Comparison of ENCODE assay signal across 8 cellular contexts in genomic region chr3:9249273-9250192, GRCh38. TPM values are rescaled to one million over a fixed set of nuclear protein-coding genes. Genes with fewer than 3 reads are reported as not detected.
DNase-seq lines count a peak whose midpoint lies in the region; FAIRE-seq lines count a peak whose summit lies in the region.

Gene SRGAP3, minus strand, starts transcription at chr3:9249646. Its CDS starts 695 bp downstream, at chr3:9248951.

- H4K91ac ChIP-seq in neuronal stem cell (ENCODE audit: low read depth, low read length, poor library complexity), result no peak within 1 kb of the TSS

- peak within 1 kb of the TSS; percentile 96 for H3K9ac ChIP-seq in neuronal stem cell (ENCODE audit: low read depth, low read length, poor library complexity)
- H3K9ac ChIP-seq in subcutaneous abdominal adipose tissue (ENCODE audit: low read length in 5 of 5), result peak within 1 kb of the TSS in 4 of 5 donors; percentile 13 to 75 (median 40)

- peak within 1 kb of the TSS; percentile 54 for H3K4ac ChIP-seq in neuronal stem cell (ENCODE audit: low read length)

- H3K27ac ChIP-seq in neuronal stem cell (replicated peaks; ENCODE audit: low read length) (peak within 1 kb of the TSS; percentile 85), subcutaneous abdominal adipose tissue (ENCODE audit: low read depth, low read length) (no peak within 1 kb of the TSS)

- peak within 1 kb of the TSS; percentile 55 for H3K4me3 ChIP-seq in H7 (ENCODE audit: insufficient read depth, low read depth, low read length)
- H3K4me3 ChIP-seq in neuronal stem cell (ENCODE audit: low read length in 2 of 2), result peak within 1 kb of the TSS; percentile 78 to 90
- peak within 1 kb of the TSS; percentile 70 to 88 (median 76) for H3K4me3 ChIP-seq in subcutaneous abdominal adipose tissue (ENCODE audit: low read depth in 1 of 5, low read length in 5 of 5)

- WGBS in neuronal stem cell (ENCODE audit: extremely low coverage in 2 of 2, insufficient read length in 2 of 2, insufficient replicate concordance in 1 of 2), 2 donors, result no CpG with 5 or more reads among the region's 28 CpGs

- H3K18ac ChIP-seq in neuronal stem cell (ENCODE audit: low read length), result peak within 1 kb of the TSS; percentile 96

- H3K36me3 ChIP-seq in H7 (replicated peaks; ENCODE audit: control insufficient read depth, insufficient read depth, low read length) (no peaks in the 10 kb centered on the region), neuronal stem cell (replicated peaks in 1 of 2; ENCODE audit: control insufficient read depth in 2 of 2, insufficient read depth in 2 of 2, low read length in 2 of 2) (peaks cover 0 to 15% of the 10 kb centered on the region in 2 donors), subcutaneous abdominal adipose tissue (ENCODE audit: control insufficient read depth in 5 of 5, insufficient read depth in 5 of 5, low read length in 5 of 5) (no peaks in the 10 kb centered on the region)

- no peak within 1 kb of the TSS for H2AK5ac ChIP-seq in neuronal stem cell (ENCODE audit: low read depth, low read length)

- no peak for FAIRE-seq in frontal cortex (lab: Jason Lieb, UNC)

- H3K9me3 ChIP-seq in neuronal stem cell (replicated peaks in 1 of 2; ENCODE audit: control insufficient read depth in 2 of 2, insufficient read depth in 1 of 2, low read depth in 1 of 2, low read length in 2 of 2), result peaks cover 0 to 3% of the 10 kb centered on the region in 2 donors
- H3K9me3 ChIP-seq in subcutaneous abdominal adipose tissue (ENCODE audit: control insufficient read depth in 5 of 5, low read length in 5 of 5), result no peaks in the 10 kb centered on the region

- H3K79me1 ChIP-seq in neuronal stem cell (ENCODE audit: low read depth, low read length), result no peaks in the 10 kb centered on the region

- H2BK120ac ChIP-seq in neuronal stem cell (ENCODE audit: low read depth, low read length), result no peak within 1 kb of the TSS

- peak within 1 kb of the TSS; percentile 65 for H2BK15ac ChIP-seq in neuronal stem cell (ENCODE audit: low read length)

- peak within 1 kb of the TSS; percentile 22 for H3K23ac ChIP-seq in neuronal stem cell (ENCODE audit: low read depth, low read length, poor library complexity)

- H3K4me2 ChIP-seq in neuronal stem cell (ENCODE audit: insufficient read depth, low read length, poor library complexity, severe bottlenecking), result peak within 1 kb of the TSS; percentile 93

- H2AFZ ChIP-seq in neuronal stem cell (ENCODE audit: low read length), result peak within 1 kb of the TSS; percentile 66

- H3K14ac ChIP-seq in neuronal stem cell (ENCODE audit: low read length), result peak within 1 kb of the TSS; percentile 77

- peaks cover 2% of the 10 kb centered on the region; the same call in 1 of the 2 replicates for H3K27me3 ChIP-seq in H7 (ENCODE audit: control insufficient read depth, insufficient read depth, low read length)
- no peaks in the 10 kb centered on the region for H3K27me3 ChIP-seq in neuronal stem cell (ENCODE audit: control insufficient read depth in 3 of 3, insufficient read depth in 3 of 3, low read depth in 1 of 3, low read length in 3 of 3)
- peaks cover 0 to 8% (median 3%) of the 10 kb centered on the region in 5 donors for H3K27me3 ChIP-seq in subcutaneous abdominal adipose tissue (ENCODE audit: control insufficient read depth in 5 of 5, insufficient read depth in 4 of 5, low read length in 5 of 5)

- H3K4me1 ChIP-seq in neuronal stem cell (ENCODE audit: control insufficient read depth in 2 of 2, insufficient read depth in 1 of 2, low read depth in 1 of 2, low read length in 2 of 2) (peaks cover 14 to 16% of the 10 kb centered on the region in 2 donors), subcutaneous abdominal adipose tissue (ENCODE audit: control insufficient read depth in 5 of 5, insufficient read depth in 5 of 5, low read length in 5 of 5) (peaks cover 0 to 30% (median 25%) of the 10 kb centered on the region in 5 donors)

- H4K8ac ChIP-seq in neuronal stem cell (ENCODE audit: low read depth, low read length), result no peak within 1 kb of the TSS

- peak; percentile 89 for DNase-seq in EL
- DNase-seq in H7, result peak; percentile 87
- peak; percentile 92 for DNase-seq in M059J (ENCODE audit: low read depth)
- DNase-seq in SHP77 treated with DMSO at 0.1 percent for 48 hours (lab: John Stamatoyannopoulos, UW), result peak; percentile 18
- DNase-seq in activated naive CD4-positive, alpha-beta T cell (lab: John Stamatoyannopoulos, UW), result peak; percentile 4 to 58 (median 27)
- DNase-seq in frontal cortex (ENCODE audit: low spot score in 2 of 2), result peak; percentile 63 to 85
- DNase-seq in neuronal stem cell (ENCODE audit: low spot score), result peak; percentile 93

- peak within 1 kb of the TSS; percentile 77 for H2BK12ac ChIP-seq in neuronal stem cell (ENCODE audit: low read length)

- peak within 1 kb of the TSS; percentile 40 for H2BK5ac ChIP-seq in neuronal stem cell (ENCODE audit: low read length)

RNA-seq across cellular contexts. Expression of gene SRGAP3, which starts in this region (rescaled TPM):
- total RNA-seq in H7 (2014; rRNA removed; shearing (Covaris generic)), result 5.0 and 5.3 TPM in 2 replicates
- total RNA-seq in M059J (2014; rRNA removed; shearing (Covaris generic)), result 0.57 and 2.6 TPM in 2 replicates
- total RNA-seq in frontal cortex, result 58.3 TPM
- polyA plus RNA-seq in neuronal stem cell (2013, experiment 1 of 2), result 11.8 TPM
- polyA plus RNA-seq in neuronal stem cell (2013, experiment 2 of 2), result 11.9 TPM

Comparison
In these comparisons a context has a peak if more than half of its experiments do, and no peak if none do; other contexts are left out.
1. DNase-seq: peak in every context shown above with its lines; median percentile 93 in neuronal stem cell; 92 in M059J; 89 in EL; 87 in H7; 74 in frontal cortex; 27 in activated naive CD4-positive, alpha-beta T cell; 18 in SHP77 treated with DMSO at 0.1 percent for 48 hours.